ENCODE assay signal across 13 cellular contexts in genomic region chr11:47433991-47434786, GRCh38. TPM values are rescaled to one million over a fixed set of nuclear protein-coding genes. Genes with fewer than 3 reads are reported as not detected.
DNase-seq lines count a peak whose midpoint lies in the region; ATAC-seq, FAIRE-seq and TF ChIP-seq lines count a peak whose summit lies in the region.
"Had no signal": no experiment of that assay in that cellular context is flagged by ENCODE, and none has a peak within 500 bp of the region (broad histone marks: within the 10 kb centered on the region; RNA-seq: fewer than 3 reads in every experiment).

No MANE protein-coding gene starts in this region.

- ATAC-seq in heart right ventricle (peak in 2 of 8 donors; percentile 37 to 47), left lung (peak; percentile 30)

- H3K9ac ChIP-seq in kidney (ENCODE audit: low read length in 2 of 2) = no peak overlapping the region

- H3K4me3 ChIP-seq in heart right ventricle = no peak overlapping the region
- no peak overlapping the region for H3K4me3 ChIP-seq in right atrium auricular region
- H3K4me3 ChIP-seq in left lung = no peak overlapping the region
- no peak overlapping the region for H3K4me3 ChIP-seq in vagina
- H3K4me3 ChIP-seq in kidney (ENCODE audit: low read length in 2 of 2) = no peak overlapping the region

- intact Hi-C loops in heart right ventricle (cut with DNase I) = no loop called here
- intact Hi-C loops in left lung (cut with DNase I) = no loop called here
- intact Hi-C loops in vagina (cut with DNase I) = no loop called here
- intact Hi-C loops in kidney (cut with DNase I) = no loop called here

- FAIRE-seq in kidney (lab: Jason Lieb, UNC) = no peak

- TF ChIP-seq CTCF in heart right ventricle (IDR thresholded peaks at IDR 0.05) (no peak), right atrium auricular region (IDR thresholded peaks at IDR 0.05) (no peak), left lung (IDR thresholded peaks at IDR 0.05) (no peak), vagina (IDR thresholded peaks at IDR 0.05) (no peak), kidney (IDR thresholded peaks at IDR 0.05; ENCODE audit: borderline replicate concordance, extremely low read depth, insufficient read depth) (no peak)

- DNase-seq in heart right ventricle = no peak
- DNase-seq in right atrium auricular region (ENCODE audit: low spot score) = no peak
- peak; percentile 88 for DNase-seq in astrocyte of the hippocampus (ENCODE audit: low read depth, low spot score)
- DNase-seq in left lung = no peak
- DNase-seq in vagina (ENCODE audit: extremely low spot score in 2 of 2) = no peak
- no peak for DNase-seq in RKO (ENCODE audit: low spot score)
- DNase-seq in kidney = no peak
- DNase-seq in germinal center (ENCODE audit: low spot score) = no peak
- DNase-seq: activated naive CD8-positive, alpha-beta T cell treated with anti-CD3 and anti-CD28 coated beads for 36 hours; AML-193; Karpas-422; T1000 had no signal

- H3K27me3 ChIP-seq in heart right ventricle (no peaks in the 10 kb centered on the region), right atrium auricular region (no peaks in the 10 kb centered on the region), left lung (no peaks in the 10 kb centered on the region), vagina (no peaks in the 10 kb centered on the region)

- TF ChIP-seq POLR2A in vagina (IDR thresholded peaks at IDR 0.05) = no peak

- H3K27ac ChIP-seq in heart right ventricle (peak overlapping the region in 7 of 10 donors; percentile 36 to 71 (median 54)), right atrium auricular region (peak overlapping the region in 1 of 2 donors; percentile 23), left lung (no peak overlapping the region), vagina (peak overlapping the region; percentile 24), kidney (ENCODE audit: low read depth in 2 of 2, low read length in 2 of 2) (no peak overlapping the region)

- H3K4me1 ChIP-seq in heart right ventricle = peaks cover 0 to 19% (median 4%) of the 10 kb centered on the region in 9 donors
- peaks cover 0 to 9% of the 10 kb centered on the region in 2 donors for H3K4me1 ChIP-seq in right atrium auricular region
- no peaks in the 10 kb centered on the region for H3K4me1 ChIP-seq in left lung
- no peaks in the 10 kb centered on the region for H3K4me1 ChIP-seq in vagina
- H3K4me1 ChIP-seq in kidney (ENCODE audit: control insufficient read depth in 1 of 2, insufficient read depth in 1 of 2, low read depth in 1 of 2, low read length in 2 of 2) = no peaks in the 10 kb centered on the region

- 75 to 86% methylated on average over 7 of the region's 7 CpGs for WGBS in heart right ventricle, 2 donors

- H3K9me3 ChIP-seq in heart right ventricle (peaks cover 0 to 5% (median 0%) of the 10 kb centered on the region in 11 donors), right atrium auricular region (no peaks in the 10 kb centered on the region), left lung (no peaks in the 10 kb centered on the region), vagina (no peaks in the 10 kb centered on the region), kidney (ENCODE audit: control insufficient read depth in 1 of 2, low read length in 2 of 2) (no peaks in the 10 kb centered on the region)

- H3K36me3 ChIP-seq in heart right ventricle (no peaks in the 10 kb centered on the region), right atrium auricular region (no peaks in the 10 kb centered on the region), left lung (no peaks in the 10 kb centered on the region), vagina (no peaks in the 10 kb centered on the region), kidney (ENCODE audit: control insufficient read depth in 1 of 2, insufficient read depth in 2 of 2, low read length in 2 of 2) (no peaks in the 10 kb centered on the region)

RNA-seq across cellular contexts. Expression of gene PSMC3, which starts 8.0 kb away (rescaled TPM):
- total RNA-seq in heart right ventricle (100 to 1,000 TPM; 129 to 171 (median 140) TPM), right atrium auricular region (100 to 1,000 TPM; 130 to 177 TPM), left lung (100 to 1,000 TPM in 1 of 2 donors, 10 to 100 TPM in 1; 86.7 to 133 TPM), vagina (89.6 TPM), kidney (103 TPM)
- polyA plus RNA-seq in heart right ventricle (100 to 1,000 TPM; 184 to 272 TPM), kidney (ENCODE audit: insufficient read depth, low read depth, low replicate concordance) (171 TPM)

RNA-seq across cellular contexts. Expression of gene RAPSN, which starts 14.7 kb away (rescaled TPM):
- total RNA-seq in heart right ventricle = 10 to 100 TPM in 1 of 10 donors, 1 to 10 TPM in 9; 2.9 to 10.2 (median 4.0) TPM
- polyA plus RNA-seq in heart right ventricle = 1 to 10 TPM in 1 of 2 donors, under 1 TPM in 1; 0.33 to 6.2 TPM
- not detected for total RNA-seq in right atrium auricular region
- total RNA-seq in left lung = 1 to 10 TPM in 1 of 2 donors, under 1 TPM in 1; 0.79 to 1.0 TPM
- not detected for total RNA-seq in vagina
- total RNA-seq in kidney = 0.41 TPM
- 0.28 TPM for polyA plus RNA-seq in kidney (ENCODE audit: insufficient read depth, low read depth, low replicate concordance)

RNA-seq across cellular contexts. Expression of gene SLC39A13, which starts 25.8 kb away (rescaled TPM):
- total RNA-seq in heart right ventricle (10 to 100 TPM; 31.1 to 54.5 (median 40.8) TPM), right atrium auricular region (10 to 100 TPM; 78.4 to 79.8 TPM), left lung (10 to 100 TPM; 60.1 to 66.1 TPM), vagina (53.5 TPM), kidney (80.6 TPM)
- polyA plus RNA-seq in heart right ventricle (10 to 100 TPM; 62.3 to 86.4 TPM), kidney (ENCODE audit: insufficient read depth, low read depth, low replicate concordance) (93.2 TPM)

RNA-seq across cellular contexts. Expression of gene SPI1, which starts 55.8 kb away (rescaled TPM):
- total RNA-seq in heart right ventricle = 10 to 100 TPM in 3 of 10 donors, 1 to 10 TPM in 7; 3.4 to 38.9 (median 6.7) TPM
- 10 to 100 TPM in 1 of 2 donors, 1 to 10 TPM in 1; 6.7 to 10.2 TPM for polyA plus RNA-seq in heart right ventricle
- total RNA-seq in right atrium auricular region = 10 to 100 TPM in 1 of 2 donors, 1 to 10 TPM in 1; 7.5 to 23.1 TPM
- 100 to 1,000 TPM in 1 of 2 donors, 10 to 100 TPM in 1; 75.6 to 194 TPM for total RNA-seq in left lung
- total RNA-seq in vagina = 15.5 TPM
- total RNA-seq in kidney = 39.8 TPM
- polyA plus RNA-seq in kidney (ENCODE audit: insufficient read depth, low read depth, low replicate concordance) = 7.3 TPM
- total RNA-seq: activated CD8-positive, alpha-beta memory T cell treated with anti-CD3 and anti-CD28 coated beads for 36 hours had no signal

Comparison
In these comparisons a context has a peak if more than half of its experiments do, and no peak if none do; other contexts are left out.
1. H3K27ac ChIP-seq: peak in heart right ventricle (7 of 10) and vagina (single experiment); none in left lung (0 of 2) and kidney (0 of 2).